8 cellular contexts compared by ENCODE assay signal in genomic region chr3:119240101-119240581, GRCh38. TPM values are rescaled to one million over a fixed set of nuclear protein-coding genes. Genes with fewer than 3 reads are reported as not detected.
DNase-seq lines count a peak whose midpoint lies in the region; ATAC-seq and TF ChIP-seq lines count a peak whose summit lies in the region.

No MANE protein-coding gene starts in this region.

- H3K36me3 ChIP-seq in left ventricle myocardium inferior, result peaks cover 13% of the 10 kb centered on the region
- H3K36me3 ChIP-seq in prostate gland, result no peaks in the 10 kb centered on the region

- H3K4me3 ChIP-seq in LNCaP clone FGC (ENCODE audit: low read depth, low read length), result peak overlapping the region; percentile 72
- peak overlapping the region; percentile 84 for H3K4me3 ChIP-seq in left ventricle myocardium inferior
- peak overlapping the region; percentile 61 to 81 for H3K4me3 ChIP-seq in prostate gland

- peak; percentile 41 for DNase-seq in SHP77 (lab: John Stamatoyannopoulos, UW)
- no peak for DNase-seq in SHP77 treated with DMSO at 0.1 percent for 48 hours (lab: John Stamatoyannopoulos, UW)
- DNase-seq in HCEC 1CT, result peak; percentile 20
- no peak for DNase-seq in LNCaP clone FGC (ENCODE audit: low read depth)
- DNase-seq in left ventricle myocardium inferior, result no peak
- peak; percentile 10 for DNase-seq in prostate gland (ENCODE audit: low spot score)
- no peak for DNase-seq in NCI-H2029 (lab: John Stamatoyannopoulos, UW)

- no peaks in the 10 kb centered on the region for H3K27me3 Mint-ChIP-seq in activated T-helper 17 cell treated with anti-CD3 and anti-CD28 coated beads, Interleukin-2, amount 50 U/mL, for 72 hours

- peak overlapping the region; percentile 82 for H3K27ac Mint-ChIP-seq in activated T-helper 17 cell treated with anti-CD3 and anti-CD28 coated beads, Interleukin-2, amount 50 U/mL, for 72 hours

- no peaks in the 10 kb centered on the region for H3K9me3 ChIP-seq in left ventricle myocardium inferior (replicated peaks)
- no peaks in the 10 kb centered on the region for H3K9me3 ChIP-seq in prostate gland

- no peak for TF ChIP-seq POLR2A in prostate gland (IDR thresholded peaks at IDR 0.05)

- peaks cover 25% of the 10 kb centered on the region for H3K4me1 Mint-ChIP-seq in activated T-helper 17 cell treated with anti-CD3 and anti-CD28 coated beads, Interleukin-2, amount 50 U/mL, for 72 hours

- ATAC-seq in activated T-helper 17 cell treated with anti-CD3 and anti-CD28 coated beads, Interleukin-2, amount 50 U/mL, for 72 hours (replicated peaks), result peak; percentile 4

- H3K4me3 Mint-ChIP-seq in activated T-helper 17 cell treated with anti-CD3 and anti-CD28 coated beads, Interleukin-2, amount 50 U/mL, for 72 hours, result peak overlapping the region; percentile 83

- intact Hi-C loops in left ventricle myocardium inferior (cut with micrococcal nuclease) (no loop called here), prostate gland (cut with DNase I) (no loop called here)

- WGBS in prostate gland, result 3% methylated on average over 14 of the region's 16 CpGs

- H3K9me3 Mint-ChIP-seq in activated T-helper 17 cell treated with anti-CD3 and anti-CD28 coated beads, Interleukin-2, amount 50 U/mL, for 72 hours, result no peaks in the 10 kb centered on the region

- H3K27me3 ChIP-seq in left ventricle myocardium inferior (ENCODE audit: low read depth), result no peaks in the 10 kb centered on the region
- no peaks in the 10 kb centered on the region for H3K27me3 ChIP-seq in prostate gland (replicated peaks; ENCODE audit: insufficient read depth)

- H3K27ac ChIP-seq in left ventricle myocardium inferior (replicated peaks), result peak overlapping the region; percentile 94
- H3K27ac ChIP-seq in prostate gland, result peak overlapping the region; percentile 86 to 91

- TF ChIP-seq CTCF in LNCaP clone FGC (IDR thresholded peaks at IDR 0.05; ENCODE audit: control insufficient read depth, extremely low read depth, insufficient read depth) (no peak), left ventricle myocardium inferior (IDR thresholded peaks at IDR 0.05; ENCODE audit: borderline replicate concordance) (no peak), prostate gland (IDR thresholded peaks at IDR 0.05) (no peak)

- H3K36me3 Mint-ChIP-seq in activated T-helper 17 cell treated with anti-CD3 and anti-CD28 coated beads, Interleukin-2, amount 50 U/mL, for 72 hours (ENCODE audit: low read depth), result peaks cover 20% of the 10 kb centered on the region

- H3K4me1 ChIP-seq in left ventricle myocardium inferior, result peaks cover 39% of the 10 kb centered on the region
- no peaks in the 10 kb centered on the region for H3K4me1 ChIP-seq in prostate gland (replicated peaks)

RNA-seq across cellular contexts. Expression of gene B4GALT4, which starts 0.5 kb away (rescaled TPM):
- total RNA-seq in activated T-helper 17 cell treated with anti-CD3 and anti-CD28 coated beads, Interleukin-2, amount 50 U/mL, for 72 hours, result 10 to 100 TPM; 18.5 to 28.1 TPM
- 12.7 TPM for total RNA-seq in left ventricle myocardium inferior
- total RNA-seq in prostate gland, result 10 to 100 TPM; 12.8 to 19.0 TPM

RNA-seq across cellular contexts. Expression of gene ARHGAP31, which starts 54.0 kb away (rescaled TPM):
- total RNA-seq in activated T-helper 17 cell treated with anti-CD3 and anti-CD28 coated beads, Interleukin-2, amount 50 U/mL, for 72 hours, result 10 to 100 TPM; 11.6 to 14.0 TPM
- total RNA-seq in left ventricle myocardium inferior (38.0 TPM), prostate gland (10 to 100 TPM in 1 of 2 donors, 1 to 10 TPM in 1; 6.5 to 10.7 TPM)

Comparison
In these comparisons a context has a peak if more than half of its experiments do, and no peak if none do; other contexts are left out.
1. DNase-seq: peak in SHP77 (2 of 2), HCEC 1CT (single experiment) and prostate gland (single experiment); none in SHP77 treated with DMSO at 0.1 percent for 48 hours (single experiment), LNCaP clone FGC (single experiment), left ventricle myocardium inferior (single experiment) and NCI-H2029 (single experiment).
2. Peak in every context shown above with its lines, with median percentiles within 50 percentile points of each other: H3K4me3 ChIP-seq.